Comparison of ENCODE assay signal across 1 cellular context in genomic region chr1:231337472-231338269, GRCh38.
TF ChIP-seq lines count a peak whose summit lies in the region.

EXOC8 (minus strand) TSS chr1:231337852; CDS start chr1:231337745, 107 bp downstream.

TF ChIP-seq in GM23338, 12 proteins besides CTCF, POLR2A, EP300 and RAD21 (continued from another document):
- TF ChIP-seq, protein P1, sequence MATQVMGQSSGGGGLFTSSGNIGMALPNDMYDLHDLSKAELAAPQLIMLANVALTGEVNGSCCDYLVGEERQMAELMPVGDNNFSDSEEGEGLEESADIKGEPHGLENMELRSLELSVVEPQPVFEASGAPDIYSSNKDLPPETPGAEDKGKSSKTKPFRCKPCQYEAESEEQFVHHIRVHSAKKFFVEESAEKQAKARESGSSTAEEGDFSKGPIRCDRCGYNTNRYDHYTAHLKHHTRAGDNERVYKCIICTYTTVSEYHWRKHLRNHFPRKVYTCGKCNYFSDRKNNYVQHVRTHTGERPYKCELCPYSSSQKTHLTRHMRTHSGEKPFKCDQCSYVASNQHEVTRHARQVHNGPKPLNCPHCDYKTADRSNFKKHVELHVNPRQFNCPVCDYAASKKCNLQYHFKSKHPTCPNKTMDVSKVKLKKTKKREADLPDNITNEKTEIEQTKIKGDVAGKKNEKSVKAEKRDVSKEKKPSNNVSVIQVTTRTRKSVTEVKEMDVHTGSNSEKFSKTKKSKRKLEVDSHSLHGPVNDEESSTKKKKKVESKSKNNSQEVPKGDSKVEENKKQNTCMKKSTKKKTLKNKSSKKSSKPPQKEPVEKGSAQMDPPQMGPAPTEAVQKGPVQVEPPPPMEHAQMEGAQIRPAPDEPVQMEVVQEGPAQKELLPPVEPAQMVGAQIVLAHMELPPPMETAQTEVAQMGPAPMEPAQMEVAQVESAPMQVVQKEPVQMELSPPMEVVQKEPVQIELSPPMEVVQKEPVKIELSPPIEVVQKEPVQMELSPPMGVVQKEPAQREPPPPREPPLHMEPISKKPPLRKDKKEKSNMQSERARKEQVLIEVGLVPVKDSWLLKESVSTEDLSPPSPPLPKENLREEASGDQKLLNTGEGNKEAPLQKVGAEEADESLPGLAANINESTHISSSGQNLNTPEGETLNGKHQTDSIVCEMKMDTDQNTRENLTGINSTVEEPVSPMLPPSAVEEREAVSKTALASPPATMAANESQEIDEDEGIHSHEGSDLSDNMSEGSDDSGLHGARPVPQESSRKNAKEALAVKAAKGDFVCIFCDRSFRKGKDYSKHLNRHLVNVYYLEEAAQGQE (IDR thresholded peaks at IDR 0.05; ENCODE audit: unreplicated experiment), result no peak
- TF ChIP-seq ZNF114 (CRISPR knock-in tag; IDR thresholded peaks at IDR 0.05), result no peak
- TF ChIP-seq CREB1 (CRISPR knock-in tag; IDR thresholded peaks at IDR 0.05; ENCODE audit: low read depth), result peak; percentile 66
- TF ChIP-seq ETS1 (IDR thresholded peaks at IDR 0.05), result 0 out of 2 replicates have a peak, but pooled peaks have one; percentile 20
TF ChIP-seq in GM23338: peak in this region for 3.
